Comparison of ENCODE assay signal across 18 cellular contexts in genomic region chr6:7171119-7171518, GRCh38.
DNase-seq lines count a peak whose midpoint lies in the region; ATAC-seq, FAIRE-seq and TF ChIP-seq lines count a peak whose summit lies in the region.
"Had no signal": no experiment of that assay in that cellular context is flagged by ENCODE, and none has a peak within 500 bp of the region (broad histone marks: within the 10 kb centered on the region; RNA-seq: fewer than 3 reads in every experiment).

No MANE protein-coding gene starts in this region.

- H3K9me1 ChIP-seq in IMR-90 (ENCODE audit: insufficient read depth, low read length) = peaks cover 53% of the 10 kb centered on the region

- no peak overlapping the region for H2AK9ac ChIP-seq in IMR-90 (replicated peaks; ENCODE audit: low read depth, low read length, poor library complexity)

- H3K27me3 ChIP-seq in Caco-2 (replicated peaks; ENCODE audit: control insufficient read depth, insufficient read depth, low read length) = no peaks in the 10 kb centered on the region
- H3K27me3 ChIP-seq in IMR-90 (ENCODE audit: control insufficient read depth, insufficient read depth, low read length) = no peaks in the 10 kb centered on the region
- no peaks in the 10 kb centered on the region for H3K27me3 ChIP-seq in pancreas
- H3K27me3 ChIP-seq: heart left ventricle had no signal

- no peak overlapping the region for H2BK120ac ChIP-seq in IMR-90 (ENCODE audit: low read depth, low read length)

- H2BK5ac ChIP-seq in IMR-90 (ENCODE audit: low read depth, low read length, poor library complexity, severe bottlenecking) = no peak overlapping the region

- H4K8ac ChIP-seq in IMR-90 (ENCODE audit: low read depth in 2 of 2, low read length in 2 of 2) = no peak overlapping the region

- ATAC-seq in IMR-90 (ENCODE audit: low read depth) = no peak
- ATAC-seq in effector memory CD8-positive, alpha-beta T cell (replicated peaks) = no peak
- ATAC-seq in pancreas = peak; percentile 56 to 82 (median 73)
- no peak for ATAC-seq in HG02610 (IDR thresholded peaks at IDR 0.05; ENCODE audit: unreplicated experiment)
- ATAC-seq in activated CD4-positive, CD25-positive, alpha-beta regulatory T cell treated with anti-CD3 and anti-CD28 coated beads, Interleukin-2, amount 50 U/mL, for 24 hours = no peak
- ATAC-seq: CD8-positive, alpha-beta T cell; heart left ventricle; SK-N-SH treated with all-trans-retinoic acid at 6 μM for 48 hours had no signal

- H3K27ac ChIP-seq in IMR-90 (ENCODE audit: insufficient read depth, low read length) (no peak overlapping the region), pancreas (peak overlapping the region; percentile 10 to 51 (median 34))
- H3K27ac ChIP-seq: parathyroid adenoma had no signal

- peaks cover 33% of the 10 kb centered on the region for H3K4me1 Mint-ChIP-seq in Caco-2 (ENCODE audit: low read depth, unreplicated experiment)
- peaks cover 28 to 44% of the 10 kb centered on the region in 2 donors for H3K4me1 Mint-ChIP-seq in effector memory CD8-positive, alpha-beta T cell (ENCODE audit: low read depth in 2 of 2)

- H2AFZ ChIP-seq in IMR-90 (replicated peaks; ENCODE audit: low read length, poor library complexity) = no peak overlapping the region
- H2AFZ ChIP-seq: parathyroid adenoma had no signal

- no peak overlapping the region for H2BK15ac ChIP-seq in IMR-90 (ENCODE audit: low read depth, low read length)

- WGBS in IMR-90 (ENCODE audit: extremely low coverage in 2 of 2, insufficient read length in 1 of 2), 2 experiments = 97% methylated on average over 4 of the region's 10 CpGs; no CpG with 5 or more reads in 1 of the 2 experiments
- 43 to 44% methylated on average over 10 of the region's 10 CpGs for WGBS in pancreas, 2 donors

- BruUV-seq in Caco-2 (replicated peaks; lab: Mats Ljungman, UMichigan) = no TSS peak
- BruUV-seq in IMR-90 (replicated peaks; lab: Mats Ljungman, UMichigan) = no TSS peak

- H3K36me3 ChIP-seq in Caco-2 (ENCODE audit: control insufficient read depth, insufficient read depth, low read length) (no peaks in the 10 kb centered on the region), IMR-90 (ENCODE audit: control insufficient read depth, insufficient read depth, low read length) (no peaks in the 10 kb centered on the region), pancreas (no peaks in the 10 kb centered on the region)
- H3K36me3 ChIP-seq: heart left ventricle had no signal

- H3K9me3 ChIP-seq in Caco-2 (no peaks in the 10 kb centered on the region), IMR-90 (ENCODE audit: control insufficient read depth, insufficient read depth, low read length) (no peaks in the 10 kb centered on the region), pancreas (no peaks in the 10 kb centered on the region)
- H3K9me3 ChIP-seq: heart left ventricle had no signal

- intact Hi-C loops in Caco-2 (cut with micrococcal nuclease; ENCODE audit: unreplicated experiment) (no loop called here), IMR-90 (cut with micrococcal nuclease) (no loop called here), pancreas (cut with DNase I) (no loop called here)

- no peak overlapping the region for H4K5ac ChIP-seq in IMR-90 (ENCODE audit: low read depth, low read length)

- TF ChIP-seq POLR2A in IMR-90 (IDR thresholded peaks at IDR 0.05; ENCODE audit: low read depth, low read length) = no peak

- no peak overlapping the region for H4K91ac ChIP-seq in IMR-90 (ENCODE audit: insufficient read depth, low read depth, low read length)

- H2AK5ac ChIP-seq in IMR-90 (ENCODE audit: low read depth, low read length) = no peak overlapping the region

- H3K4me3 ChIP-seq in Caco-2 (ENCODE audit: low read depth, low read length) = no peak overlapping the region
- H3K4me3 ChIP-seq in IMR-90 (ENCODE audit: insufficient read depth, low read depth, low read length) = no peak overlapping the region
- H3K4me3 ChIP-seq in pancreas = no peak overlapping the region
- H3K4me3 ChIP-seq: heart left ventricle had no signal

- H2BK20ac ChIP-seq in IMR-90 (ENCODE audit: low read depth, low read length) = no peak overlapping the region

- no peak overlapping the region for H3K9ac ChIP-seq in IMR-90 (ENCODE audit: low read depth, low read length)
- H3K9ac ChIP-seq: parathyroid adenoma had no signal

- dilution Hi-C loops in IMR-90 (cut with HindIII; ENCODE audit: low sequenced_read_pairs, unreplicated experiment) = no loop called here

- H3K23ac ChIP-seq in IMR-90 (ENCODE audit: low read depth, low read length) = no peak overlapping the region

- no peak for FAIRE-seq in pancreas (lab: Jason Lieb, UNC)
- FAIRE-seq: endometrium had no signal

- TF ChIP-seq CTCF in Caco-2 (IDR thresholded peaks at IDR 0.05; ENCODE audit: insufficient read depth in 1 of 2, low read depth in 1 of 2, low read length in 1 of 2, severe bottlenecking in 1 of 2, unreplicated experiment in 1 of 2) (no peak), IMR-90 (conservative IDR thresholded peaks at IDR 0.05; ENCODE audit: low read depth, low read length) (no peak), pancreas (IDR thresholded peaks at IDR 0.05) (no peak)

- peaks cover 56 to 96% of the 10 kb centered on the region in 2 experiments for H3K79me1 ChIP-seq in IMR-90 (ENCODE audit: low read depth in 1 of 2, low read length in 2 of 2)

- H3K27me3 Mint-ChIP-seq in Caco-2 (ENCODE audit: insufficient read depth, unreplicated experiment) = no peaks in the 10 kb centered on the region
- H3K27me3 Mint-ChIP-seq in effector memory CD8-positive, alpha-beta T cell = no peaks in the 10 kb centered on the region

- H3K4me3 Mint-ChIP-seq in Caco-2 (ENCODE audit: unreplicated experiment) = no peak overlapping the region
- H3K4me3 Mint-ChIP-seq in effector memory CD8-positive, alpha-beta T cell = no peak overlapping the region
- H3K4me3 Mint-ChIP-seq: CD8-positive, alpha-beta T cell had no signal

- POLR2A ChIA-PET in Caco-2 (lab: Charles Lee) (no interaction called here), IMR-90 (lab: Charles Lee; ENCODE audit: unreplicated experiment) (no interaction called here)

- H3K4ac ChIP-seq in IMR-90 (ENCODE audit: low read depth, low read length) = peak overlapping the region; percentile 11; the same call in 1 of the 2 replicates

- H3K4me2 ChIP-seq in IMR-90 (ENCODE audit: low read depth, low read length) = no peak overlapping the region

- H3K4me1 ChIP-seq in Caco-2 (peaks cover 29% of the 10 kb centered on the region), IMR-90 (ENCODE audit: control insufficient read depth, insufficient read depth, low read length) (peaks cover 32% of the 10 kb centered on the region), pancreas (peaks cover 13 to 42% (median 26%) of the 10 kb centered on the region in 3 donors)

- in situ Hi-C loops in IMR-90 (cut with MboI; ENCODE audit: low sequenced_read_pairs) = no loop called here

- H3K9me3 Mint-ChIP-seq in Caco-2 (ENCODE audit: unreplicated experiment) = no peaks in the 10 kb centered on the region
- no peaks in the 10 kb centered on the region for H3K9me3 Mint-ChIP-seq in effector memory CD8-positive, alpha-beta T cell
- H3K9me3 Mint-ChIP-seq: CD8-positive, alpha-beta T cell had no signal

- H4K20me1 ChIP-seq in IMR-90 (ENCODE audit: insufficient read depth, low read length) = peaks cover 80% of the 10 kb centered on the region

- no peak overlapping the region for H3K18ac ChIP-seq in IMR-90 (ENCODE audit: low read depth, low read length)

- peaks cover 23% of the 10 kb centered on the region for H3K36me3 Mint-ChIP-seq in Caco-2 (ENCODE audit: insufficient read depth, unreplicated experiment)
- peaks cover 9% of the 10 kb centered on the region for H3K36me3 Mint-ChIP-seq in effector memory CD8-positive, alpha-beta T cell (ENCODE audit: insufficient read depth)

- no peak overlapping the region for H3K14ac ChIP-seq in IMR-90 (replicated peaks; ENCODE audit: low read depth, low read length)

- H3K27ac Mint-ChIP-seq in Caco-2 (ENCODE audit: unreplicated experiment) = peak overlapping the region; percentile 32
- H3K27ac Mint-ChIP-seq in effector memory CD8-positive, alpha-beta T cell = peak overlapping the region; percentile 14 to 53
- H3K27ac Mint-ChIP-seq: CD8-positive, alpha-beta T cell had no signal

- DNase-seq in Caco-2 (no peak), IMR-90 (no peak), pancreas (peak in 3 of 6 donors; percentile 70 to 80 (median 75)), hippocampal formation (lab: John Stamatoyannopoulos, UW) (no peak), 8988T (no peak)
- no peak for DNase-seq in effector memory CD8-positive, alpha-beta T cell
- DNase-seq: activated T-cell treated with anti-CD3 and anti-CD28 coated beads, Interleukin-2, amount 50 U/mL, for 1 hour; CD8-positive, alpha-beta T cell; HCEC 1CT; heart left ventricle; NCI-H187 treated with DMSO at 0.1 percent for 48 hours; stimulated activated CD4-positive, alpha-beta T cell treated with anti-CD3 and anti-CD28 coated beads, Interleukin-1b, Interleukin-23, amount 100 ng/mL, for 48 hours; stimulated activated naive CD4-positive, alpha-beta T cell had no signal

- TF ChIP-seq RAD21 in IMR-90 (IDR thresholded peaks at IDR 0.05; ENCODE audit: low read length) = no peak

- H3K56ac ChIP-seq in IMR-90 (ENCODE audit: extremely low read depth, insufficient read depth, low read length) = no peak overlapping the region

- CTCF ChIA-PET in Caco-2 (lab: Charles Lee) = interaction anchor here (0.7 kb wide), 1 partner anchor 12 kb away, joined by 3 read pairs; no protein-coding TSS in a partner anchor
- CTCF ChIA-PET in IMR-90 (lab: Yijun Ruan, JAX) = no interaction called here

TF ChIP-seq in IMR-90, 13 proteins besides CTCF, POLR2A, EP300 and RAD21:
- no peak for TF ChIP-seq BHLHE40 (IDR thresholded peaks at IDR 0.05; ENCODE audit: low read depth, low read length)

Comparison
In these comparisons a context has a peak if more than half of its experiments do, and no peak if none do; other contexts are left out.
1. ATAC-seq: peak in pancreas (4 of 4); none in IMR-90 (single experiment), effector memory CD8-positive, alpha-beta T cell (single experiment), HG02610 (single experiment) and activated CD4-positive, CD25-positive, alpha-beta regulatory T cell treated with anti-CD3 and anti-CD28 coated beads, Interleukin-2, amount 50 U/mL, for 24 hours (0 of 2).